In the genomic region with DNA sequence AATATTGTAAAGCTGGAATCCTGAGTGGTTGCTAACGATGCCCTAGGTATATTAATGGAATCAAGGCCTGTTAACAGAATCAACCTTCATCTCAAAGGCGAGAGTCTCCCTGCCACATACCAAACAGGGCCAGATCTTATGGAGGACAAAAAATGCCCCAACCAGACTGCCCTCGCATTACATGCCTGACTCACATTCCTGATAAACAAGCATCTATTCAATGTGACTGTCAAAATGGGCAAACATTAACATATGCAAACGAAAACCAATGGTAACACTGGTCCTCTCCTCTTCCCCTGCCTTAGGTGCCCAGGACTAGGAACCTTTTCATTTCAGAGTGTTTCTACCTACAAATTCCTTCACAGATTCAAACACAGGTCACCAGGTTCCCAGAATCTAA, we compare ENCODE assay signal across 16 cellular contexts.
"Had no signal": no experiment of that assay in that cellular context is flagged by ENCODE, and none has a peak within 500 bp of the region (broad histone marks: within the 10 kb centered on the region; RNA-seq: fewer than 3 reads in every experiment).

No MANE protein-coding gene starts in this region.

- H3K4me3 ChIP-seq: lung, skin epidermis, thoracic aorta had no signal

- H3K27ac Mint-ChIP-seq: activated T-cell treated with anti-CD3 and anti-CD28 coated beads, Interleukin-2, amount 50 U/mL, for 72 hours had no signal

- H3K9me3 ChIP-seq: thoracic aorta had no signal

- H3K4me3 Mint-ChIP-seq: activated T-cell treated with anti-CD3 and anti-CD28 coated beads, Interleukin-2, amount 50 U/mL, for 72 hours had no signal

- ATAC-seq: activated T-cell treated with anti-CD3 and anti-CD28 coated beads, Interleukin-2, amount 50 U/mL, for 72 hours; left colon had no signal

- FAIRE-seq: astrocyte, bronchial epithelial cell had no signal

- DNase-seq: activated CD4-positive, CD25-positive, alpha-beta regulatory T cell treated with anti-CD3 and anti-CD28 coated beads, Interleukin-2, amount 50 U/mL, for 72 hours; activated CD8-positive, alpha-beta memory T cell treated with anti-CD3 and anti-CD28 coated beads for 24 hours; activated effector memory CD4-positive, alpha-beta T cell treated with anti-CD3 and anti-CD28 coated beads, Interleukin-2, amount 50 U/mL, for 16 hours; activated naive CD4-positive, alpha-beta T cell treated with anti-CD3 and anti-CD28 coated beads, Interleukin-2, amount 50 U/mL, for 16 hours; activated T-cell treated with anti-CD3 and anti-CD28 coated beads, Interleukin-2, amount 50 U/mL, for 72 hours; cerebellar nuclear complex; effector CD4-positive, alpha-beta T cell; left colon; occipital lobe; stimulated activated CD4-positive, alpha-beta T cell treated with anti-CD3 and anti-CD28 coated beads, Interleukin-15, amount 100 ng/mL, for 24 hours; stimulated activated CD4-positive, alpha-beta T cell treated with anti-CD3 and anti-CD28 coated beads, Interleukin-2, amount 100 ng/mL, for 48 hours had no signal

- H3K27ac ChIP-seq: skin epidermis, thoracic aorta had no signal

- H3K9me3 Mint-ChIP-seq: activated T-cell treated with anti-CD3 and anti-CD28 coated beads, Interleukin-2, amount 50 U/mL, for 72 hours had no signal
